ENCODE assay signal across 23 cellular contexts in genomic region chr6:146290589-146290901, GRCh38.
"Had no signal": no experiment of that assay in that cellular context is flagged by ENCODE, and none has a peak within 500 bp of the region (broad histone marks: within the 10 kb centered on the region; RNA-seq: fewer than 3 reads in every experiment).

No MANE protein-coding gene starts in this region.

- DNase-seq: activated B cell treated with CpG ODN at 0.5 μM for 24 hours; activated CD4-positive, alpha-beta memory T cell treated with anti-CD3 and anti-CD28 coated beads, Interleukin-2, amount 10 ng/mL, durations not matched to agents 7 days and 5 days; activated CD4-positive, alpha-beta T cell treated with anti-CD3 and anti-CD28 coated beads for 48 hours; activated gamma-delta T cell; activated naive CD4-positive, alpha-beta T cell treated with anti-CD3 and anti-CD28 coated beads, Interleukin-2, amount 50 U/mL, for 16 hours; activated naive CD8-positive, alpha-beta T cell treated with anti-CD3 and anti-CD28 coated beads, Interleukin-2, amount 50 U/mL, for 24 hours; activated T-cell treated with anti-CD3 and anti-CD28 coated beads for 4 hours; caudate nucleus; effector memory CD8-positive, alpha-beta T cell; islet precursor cell; left cardiac atrium; mesendoderm; naive B cell; retina; spleen; stimulated activated CD4-positive, alpha-beta T cell treated with anti-CD3 and anti-CD28 coated beads, Interleukin-4, amount 100 ng/mL, for 1 hour; stimulated activated naive CD4-positive, alpha-beta T cell had no signal

- H3K9me3 Mint-ChIP-seq: activated B cell treated with CpG ODN at 0.5 μM for 24 hours; activated CD4-positive, alpha-beta memory T cell treated with anti-CD3 and anti-CD28 coated beads, Interleukin-2, amount 10 ng/mL, durations not matched to agents 7 days and 5 days; activated naive CD8-positive, alpha-beta T cell treated with anti-CD3 and anti-CD28 coated beads, Interleukin-2, amount 50 U/mL, for 24 hours; type B pancreatic cell had no signal

- H3K4me3 Mint-ChIP-seq: activated B cell treated with CpG ODN at 0.5 μM for 24 hours; activated CD4-positive, alpha-beta memory T cell treated with anti-CD3 and anti-CD28 coated beads, Interleukin-2, amount 10 ng/mL, durations not matched to agents 7 days and 5 days; activated naive CD8-positive, alpha-beta T cell treated with anti-CD3 and anti-CD28 coated beads, Interleukin-2, amount 50 U/mL, for 24 hours; effector memory CD8-positive, alpha-beta T cell; naive B cell; type B pancreatic cell had no signal

- ATAC-seq: activated naive CD8-positive, alpha-beta T cell treated with anti-CD3 and anti-CD28 coated beads, Interleukin-2, amount 50 U/mL, for 24 hours; body of pancreas; effector memory CD8-positive, alpha-beta T cell had no signal

- H3K4me3 ChIP-seq: body of pancreas, mucosa of descending colon, spleen, thoracic aorta, vagina had no signal

- H3K27me3 ChIP-seq: body of pancreas, heart right ventricle, spleen, vagina had no signal

- H3K36me3 Mint-ChIP-seq: naive B cell, type B pancreatic cell had no signal

- H3K36me3 ChIP-seq: heart right ventricle, spleen, thoracic aorta, vagina had no signal

- H3K27ac ChIP-seq: body of pancreas, thoracic aorta, vagina had no signal

- H3K27me3 Mint-ChIP-seq: activated B cell treated with CpG ODN at 0.5 μM for 24 hours; activated CD4-positive, alpha-beta memory T cell treated with anti-CD3 and anti-CD28 coated beads, Interleukin-2, amount 10 ng/mL, durations not matched to agents 7 days and 5 days; activated naive CD8-positive, alpha-beta T cell treated with anti-CD3 and anti-CD28 coated beads, Interleukin-2, amount 50 U/mL, for 24 hours; effector memory CD8-positive, alpha-beta T cell; naive B cell; type B pancreatic cell had no signal

- H3K27ac Mint-ChIP-seq: activated B cell treated with CpG ODN at 0.5 μM for 24 hours; activated CD4-positive, alpha-beta memory T cell treated with anti-CD3 and anti-CD28 coated beads, Interleukin-2, amount 10 ng/mL, durations not matched to agents 7 days and 5 days; activated naive CD8-positive, alpha-beta T cell treated with anti-CD3 and anti-CD28 coated beads, Interleukin-2, amount 50 U/mL, for 24 hours; effector memory CD8-positive, alpha-beta T cell; naive B cell; type B pancreatic cell had no signal

- H3K9me3 ChIP-seq: body of pancreas, mucosa of descending colon, spleen, thoracic aorta, vagina had no signal

- H3K4me1 ChIP-seq: body of pancreas had no signal

- H3K4me1 Mint-ChIP-seq: activated B cell treated with CpG ODN at 0.5 μM for 24 hours; activated CD4-positive, alpha-beta memory T cell treated with anti-CD3 and anti-CD28 coated beads, Interleukin-2, amount 10 ng/mL, durations not matched to agents 7 days and 5 days; activated naive CD8-positive, alpha-beta T cell treated with anti-CD3 and anti-CD28 coated beads, Interleukin-2, amount 50 U/mL, for 24 hours; naive B cell had no signal
